26 cellular contexts compared by ENCODE assay signal in the genomic region with DNA sequence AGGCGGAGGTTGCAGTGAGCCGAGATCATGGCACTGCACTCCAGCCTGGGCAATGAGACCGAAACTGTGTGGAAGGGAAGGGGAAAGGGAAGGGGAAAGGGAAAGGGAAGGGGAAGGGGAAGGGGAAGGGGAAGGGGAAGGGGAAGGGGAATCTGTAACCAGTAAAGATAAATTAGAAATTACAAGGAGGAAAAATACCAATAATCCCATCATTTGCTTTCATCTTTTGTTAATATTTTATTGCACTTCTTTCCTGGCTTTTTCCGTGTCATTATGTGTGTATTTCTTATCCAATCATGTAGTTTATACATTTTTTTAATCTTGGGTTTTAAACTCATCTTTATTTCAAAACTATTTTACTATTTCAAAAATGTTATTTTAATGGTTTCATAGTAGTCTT.
"Had no signal": no experiment of that assay in that cellular context is flagged by ENCODE, and none has a peak within 500 bp of the region (broad histone marks: within the 10 kb centered on the region; RNA-seq: fewer than 3 reads in every experiment).

No MANE protein-coding gene starts in this region.

- H3K79me2 ChIP-seq: hepatocyte had no signal

- H3K4me3 Mint-ChIP-seq: immature natural killer cell, mesothelial cell of epicardium, naive B cell had no signal

- H3K9me3 Mint-ChIP-seq: immature natural killer cell, naive B cell had no signal

- H3K36me3 Mint-ChIP-seq: immature natural killer cell, mesothelial cell of epicardium, naive B cell had no signal

- H3K36me3 ChIP-seq: esophagus squamous epithelium, gastroesophageal sphincter, heart left ventricle, left lung, lower lobe of right lung had no signal

- H3K27me3 ChIP-seq: dorsolateral prefrontal cortex, esophagus squamous epithelium, gastroesophageal sphincter, heart left ventricle, hepatocyte, left lung had no signal

- H3K4me1 Mint-ChIP-seq: immature natural killer cell, mesothelial cell of epicardium, naive B cell had no signal

- DNase-seq: cerebellar nuclear complex; dermis blood vessel endothelial cell; dorsolateral prefrontal cortex; effector CD4-positive, alpha-beta T cell; effector memory CD4-positive, alpha-beta T cell; erythroblast; esophagus squamous epithelium; foreskin fibroblast; foreskin melanocyte; heart left ventricle; hypothalamus; immature natural killer cell; islet precursor cell; left cardiac atrium; left lung; left ventricle myocardium superior; lower lobe of right lung; mesenchymal stem cell; mucosa of descending colon; naive B cell had no signal

- H3K27ac ChIP-seq: coronary artery, dorsolateral prefrontal cortex, epithelial cell of prostate, esophagus squamous epithelium, gastroesophageal sphincter, heart left ventricle, hepatocyte, left lung, lower lobe of right lung had no signal

- ATAC-seq: esophagus mucosa, gastroesophageal sphincter, heart left ventricle, left cardiac atrium, left lung, left ventricle myocardium superior, lower lobe of right lung, mucosa of descending colon had no signal

- H3K27ac Mint-ChIP-seq: immature natural killer cell, mesothelial cell of epicardium, naive B cell had no signal

- H3K4me1 ChIP-seq: esophagus squamous epithelium, gastroesophageal sphincter, heart left ventricle, left lung, lower lobe of right lung had no signal

- H3K4me3 ChIP-seq: coronary artery, dorsolateral prefrontal cortex, esophagus squamous epithelium, gastroesophageal sphincter, heart left ventricle, hepatocyte, left lung, lower lobe of right lung, mucosa of descending colon had no signal

- H2AFZ ChIP-seq: hepatocyte had no signal

- H3K4me2 ChIP-seq: hepatocyte had no signal

- H3K9me3 ChIP-seq: esophagus squamous epithelium, gastroesophageal sphincter, heart left ventricle, left lung, lower lobe of right lung, mucosa of descending colon had no signal
